Comparison of ENCODE assay signal across 1 cellular context in the genomic region with DNA sequence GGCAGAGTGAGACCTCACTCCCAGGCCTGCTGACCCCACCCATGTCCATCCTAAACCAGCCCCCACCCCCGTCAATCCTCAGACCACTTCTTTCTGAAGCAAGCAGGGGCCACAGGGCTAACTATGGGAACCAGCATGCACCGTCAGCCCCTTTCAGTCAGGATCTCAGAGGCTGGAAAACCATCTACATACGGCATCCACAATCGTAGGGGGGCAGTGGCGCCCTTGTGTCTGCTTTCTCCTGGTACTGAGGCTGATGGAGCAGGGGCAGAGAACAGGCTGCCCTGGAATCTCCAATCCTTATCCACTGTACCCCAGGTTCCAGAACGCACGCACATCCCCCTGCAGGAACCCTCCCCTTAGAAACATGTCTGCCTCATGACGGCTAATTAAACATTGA.
A peak's percentile ranks its signal among the peaks of the same experiment; 100 is the strongest.
TF ChIP-seq lines count a peak whose summit lies in the region.

No MANE protein-coding gene starts in this region.

TF ChIP-seq in HepG2, 621 proteins besides CTCF, POLR2A, EP300 and RAD21:
- TF ChIP-seq, protein P1, sequence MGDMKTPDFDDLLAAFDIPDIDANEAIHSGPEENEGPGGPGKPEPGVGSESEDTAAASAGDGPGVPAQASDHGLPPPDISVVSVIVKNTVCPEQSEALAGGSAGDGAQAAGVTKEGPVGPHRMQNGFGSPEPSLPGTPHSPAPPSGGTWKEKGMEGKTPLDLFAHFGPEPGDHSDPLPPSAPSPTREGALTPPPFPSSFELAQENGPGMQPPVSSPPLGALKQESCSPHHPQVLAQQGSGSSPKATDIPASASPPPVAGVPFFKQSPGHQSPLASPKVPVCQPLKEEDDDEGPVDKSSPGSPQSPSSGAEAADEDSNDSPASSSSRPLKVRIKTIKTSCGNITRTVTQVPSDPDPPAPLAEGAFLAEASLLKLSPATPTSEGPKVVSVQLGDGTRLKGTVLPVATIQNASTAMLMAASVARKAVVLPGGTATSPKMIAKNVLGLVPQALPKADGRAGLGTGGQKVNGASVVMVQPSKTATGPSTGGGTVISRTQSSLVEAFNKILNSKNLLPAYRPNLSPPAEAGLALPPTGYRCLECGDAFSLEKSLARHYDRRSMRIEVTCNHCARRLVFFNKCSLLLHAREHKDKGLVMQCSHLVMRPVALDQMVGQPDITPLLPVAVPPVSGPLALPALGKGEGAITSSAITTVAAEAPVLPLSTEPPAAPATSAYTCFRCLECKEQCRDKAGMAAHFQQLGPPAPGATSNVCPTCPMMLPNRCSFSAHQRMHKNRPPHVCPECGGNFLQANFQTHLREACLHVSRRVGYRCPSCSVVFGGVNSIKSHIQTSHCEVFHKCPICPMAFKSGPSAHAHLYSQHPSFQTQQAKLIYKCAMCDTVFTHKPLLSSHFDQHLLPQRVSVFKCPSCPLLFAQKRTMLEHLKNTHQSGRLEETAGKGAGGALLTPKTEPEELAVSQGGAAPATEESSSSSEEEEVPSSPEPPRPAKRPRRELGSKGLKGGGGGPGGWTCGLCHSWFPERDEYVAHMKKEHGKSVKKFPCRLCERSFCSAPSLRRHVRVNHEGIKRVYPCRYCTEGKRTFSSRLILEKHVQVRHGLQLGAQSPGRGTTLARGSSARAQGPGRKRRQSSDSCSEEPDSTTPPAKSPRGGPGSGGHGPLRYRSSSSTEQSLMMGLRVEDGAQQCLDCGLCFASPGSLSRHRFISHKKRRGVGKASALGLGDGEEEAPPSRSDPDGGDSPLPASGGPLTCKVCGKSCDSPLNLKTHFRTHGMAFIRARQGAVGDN (CRISPR knock-in tag; IDR thresholded peaks at IDR 0.05), result peak; percentile 28; the same call in 1 of the 2 replicates
- no peak for TF ChIP-seq ZNF724P (CRISPR knock-in tag; IDR thresholded peaks at IDR 0.05; ENCODE audit: borderline replicate concordance)
